In the genomic region with DNA sequence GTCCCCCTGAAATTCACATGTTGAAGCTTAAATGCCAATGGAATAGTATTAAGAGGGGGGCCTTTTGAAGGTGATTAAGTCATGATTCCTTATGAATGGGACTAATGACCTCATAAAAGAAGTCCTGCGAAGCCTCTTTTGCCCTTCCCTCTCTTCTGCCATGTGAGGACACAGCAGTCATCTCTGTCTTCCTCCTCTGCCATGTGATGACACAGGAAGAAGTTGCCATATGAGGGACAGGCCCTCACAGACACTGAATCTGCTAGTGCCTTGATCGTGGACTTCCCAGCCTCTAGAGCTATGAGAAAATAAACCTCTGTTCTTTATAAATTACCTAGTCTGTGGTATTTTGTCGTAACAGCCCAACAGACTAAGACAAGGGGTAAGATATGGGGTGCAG, we compare ENCODE assay signal across 16 cellular contexts.
"Had no signal": no experiment of that assay in that cellular context is flagged by ENCODE, and none has a peak within 500 bp of the region (broad histone marks: within the 10 kb centered on the region; RNA-seq: fewer than 3 reads in every experiment).

No MANE protein-coding gene starts in this region.

- H3K27ac Mint-ChIP-seq: brain, nephron had no signal

- H3K36me3 Mint-ChIP-seq: brain had no signal

- H3K4me3 Mint-ChIP-seq: brain, nephron had no signal

- H3K27me3 ChIP-seq: esophagus squamous epithelium, hepatocyte, transverse colon had no signal

- DNase-seq: activated CD4-positive, alpha-beta T cell treated with anti-CD3 and anti-CD28 coated beads, Interleukin-2, amount 50 U/mL, for 4 hours; activated CD8-positive, alpha-beta memory T cell treated with anti-CD3 and anti-CD28 coated beads, Interleukin-2, amount 50 U/mL, for 48 hours; activated naive CD4-positive, alpha-beta T cell treated with anti-CD3 and anti-CD28 coated beads, Interleukin-2, amount 50 U/mL, for 16 hours; central memory CD4-positive, alpha-beta T cell; effector CD4-positive, alpha-beta T cell; esophagus squamous epithelium; mesenchymal stem cell; occipital lobe; stimulated activated naive CD4-positive, alpha-beta T cell; T-helper 9 cell; transverse colon had no signal

- H3K36me3 ChIP-seq: esophagus squamous epithelium, transverse colon had no signal

- H3K4me3 ChIP-seq: coronary artery, esophagus squamous epithelium, hepatocyte, transverse colon had no signal

- H3K4me1 Mint-ChIP-seq: brain had no signal

- H3K27ac ChIP-seq: coronary artery, esophagus squamous epithelium, hepatocyte, transverse colon had no signal

- ATAC-seq: activated CD4-positive, CD25-positive, alpha-beta regulatory T cell treated with anti-CD3 and anti-CD28 coated beads, Interleukin-2, amount 50 U/mL, for 24 hours had no signal
